Comparison of ENCODE assay signal across 17 cellular contexts in the genomic region with DNA sequence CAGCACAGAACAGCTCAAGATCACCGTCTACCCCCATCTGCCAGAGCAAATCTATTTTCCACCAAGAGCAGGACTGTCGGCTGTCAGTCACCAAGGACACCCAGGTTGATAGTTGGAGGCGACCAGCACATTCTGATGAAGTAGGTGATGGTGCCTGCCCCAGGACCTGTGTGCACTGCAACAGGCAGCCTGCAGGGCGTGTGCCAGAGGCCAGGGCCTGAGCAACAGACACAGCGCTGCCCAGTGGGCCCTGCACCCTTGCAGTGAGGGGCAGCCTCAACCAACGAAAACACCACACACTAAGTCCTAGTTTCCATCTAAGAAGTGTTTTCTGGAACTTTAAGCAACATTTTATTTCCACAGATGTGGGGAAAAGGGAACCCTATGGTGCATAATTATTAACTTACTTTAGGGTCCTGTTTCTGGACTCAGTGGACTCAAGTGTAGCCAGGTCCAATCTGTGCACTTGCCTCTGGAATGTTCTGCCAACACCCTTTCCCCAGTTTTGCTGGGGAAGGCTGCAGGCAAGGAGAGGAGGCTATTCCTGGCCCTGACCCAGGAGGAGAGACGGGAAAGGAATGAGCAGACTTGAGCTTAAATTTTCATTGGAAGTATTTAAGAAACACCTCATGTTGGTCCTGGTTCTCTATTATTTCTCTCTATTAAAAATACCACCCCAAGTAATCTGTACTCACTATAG.
A peak's percentile ranks its signal among the peaks of the same experiment; 100 is the strongest.
DNase-seq lines count a peak whose midpoint lies in the region; ATAC-seq and TF ChIP-seq lines count a peak whose summit lies in the region.
"Had no signal": no experiment of that assay in that cellular context is flagged by ENCODE, and none has a peak within 500 bp of the region (broad histone marks: within the 10 kb centered on the region; RNA-seq: fewer than 3 reads in every experiment).

No MANE protein-coding gene starts in this region.

- no peak overlapping the region for H3K4me3 Mint-ChIP-seq in neural progenitor cell
- H3K4me3 Mint-ChIP-seq: activated CD4-positive, alpha-beta T cell treated with anti-CD3 and anti-CD28 coated beads, Interleukin-2, amount 10 ng/mL, durations not matched to agents 24 days and 14 days; CD4-positive, alpha-beta T cell; endodermal cell; nephron progenitor cell had no signal

- peak overlapping the region; percentile 57 for H3K27ac Mint-ChIP-seq in neural progenitor cell
- H3K27ac Mint-ChIP-seq: activated CD4-positive, alpha-beta T cell treated with anti-CD3 and anti-CD28 coated beads, Interleukin-2, amount 10 ng/mL, durations not matched to agents 24 days and 14 days; CD4-positive, alpha-beta T cell; endodermal cell; nephron progenitor cell had no signal

- in situ Hi-C loops in Panc1 (cut with HindIII; ENCODE audit: low pct_unique_long_range_greater_than_20kb, low sequenced_read_pairs) = no loop called here

- ATAC-seq in Panc1 (peak; percentile 56), HG02938 (IDR thresholded peaks at IDR 0.05; ENCODE audit: unreplicated experiment) (no peak), HG02571 (IDR thresholded peaks at IDR 0.05; ENCODE audit: unreplicated experiment) (no peak)

- no peaks in the 10 kb centered on the region for H3K36me3 ChIP-seq in Panc1 (ENCODE audit: control insufficient read depth, insufficient read depth, low read length)
- H3K36me3 ChIP-seq in endocrine pancreas (ENCODE audit: control insufficient read depth, insufficient read depth, low read length) = no peaks in the 10 kb centered on the region
- H3K36me3 ChIP-seq in neural progenitor cell = no peaks in the 10 kb centered on the region
- H3K36me3 ChIP-seq: prostate gland, spleen had no signal

- CTCF ChIA-PET in Panc1 (lab: Charles Lee) = interaction anchor here (0.5 to 1.6 kb wide), 11 partner anchors 13 to 341 kb away, joined by 3 to 8 read pairs (median 3); a partner anchor contains a TSS

- H3K9ac ChIP-seq in endocrine pancreas (ENCODE audit: control insufficient read depth, insufficient read depth, low read length) (no peak overlapping the region), neural progenitor cell (no peak overlapping the region)

- H3K4me1 Mint-ChIP-seq in neural progenitor cell = peaks cover 23% of the 10 kb centered on the region
- H3K4me1 Mint-ChIP-seq: endodermal cell had no signal

- H3K79me2 ChIP-seq in neural progenitor cell (ENCODE audit: low read depth) = no peaks in the 10 kb centered on the region

- peaks cover 25% of the 10 kb centered on the region for H3K36me3 Mint-ChIP-seq in neural progenitor cell

- no peak overlapping the region for H3K4me2 ChIP-seq in neural progenitor cell

- H2AFZ ChIP-seq in neural progenitor cell (replicated peaks) = no peak overlapping the region

- BruUV-seq in Panc1 (replicated peaks; lab: Mats Ljungman, UMichigan) = no TSS peak

- H3K27me3 Mint-ChIP-seq in neural progenitor cell (ENCODE audit: insufficient read depth, low read depth) = peaks cover 5% of the 10 kb centered on the region

- POLR2A ChIA-PET in Panc1 (lab: Charles Lee) = no interaction called here

- TF ChIP-seq CTCF in Panc1 (IDR thresholded peaks at IDR 0.05) (no peak), neural progenitor cell (IDR thresholded peaks at IDR 0.05) (no peak)

- intact Hi-C loops in Panc1 (cut with micrococcal nuclease; ENCODE audit: unreplicated experiment) = no loop called here

- peaks cover 15% of the 10 kb centered on the region for H3K9me3 Mint-ChIP-seq in neural progenitor cell
- H3K9me3 Mint-ChIP-seq: activated CD4-positive, alpha-beta T cell treated with anti-CD3 and anti-CD28 coated beads, Interleukin-2, amount 10 ng/mL, durations not matched to agents 24 days and 14 days; CD4-positive, alpha-beta T cell had no signal

- H3K27me3 ChIP-seq in Panc1 (ENCODE audit: control insufficient read depth, insufficient read depth, low read length) (peaks cover 4% of the 10 kb centered on the region; the same call in 1 of the 2 replicates), endocrine pancreas (ENCODE audit: control insufficient read depth, insufficient read depth, low read length) (no peaks in the 10 kb centered on the region), neural progenitor cell (no peaks in the 10 kb centered on the region)

- H3K9me3 ChIP-seq in Panc1 (ENCODE audit: control insufficient read depth, insufficient read depth, low read depth, low read length) = no peaks in the 10 kb centered on the region
- H3K9me3 ChIP-seq in endocrine pancreas (ENCODE audit: control insufficient read depth, low read length) = no peaks in the 10 kb centered on the region
- H3K9me3 ChIP-seq in neural progenitor cell (ENCODE audit: low read depth) = no peaks in the 10 kb centered on the region
- H3K9me3 ChIP-seq: prostate gland had no signal

- H3K27ac ChIP-seq in Panc1 (ENCODE audit: low read length) (no peak overlapping the region), neural progenitor cell (no peak overlapping the region)
- H3K27ac ChIP-seq: prostate gland, spleen had no signal

- no peak overlapping the region; a peak in 1 of 4 replicates for H3K4me3 ChIP-seq in Panc1 (ENCODE audit: low read depth in 2 of 2, low read length in 2 of 2)
- peak overlapping the region; percentile 30 for H3K4me3 ChIP-seq in endocrine pancreas (ENCODE audit: control insufficient read depth, insufficient read depth, low read length)
- no peak overlapping the region for H3K4me3 ChIP-seq in neural progenitor cell
- H3K4me3 ChIP-seq: prostate gland had no signal

- DNase-seq in D341Med (ENCODE audit: low spot score) = peak; percentile 48
- DNase-seq in Panc1 (ENCODE audit: low read depth, low spot score) = no peak
- DNase-seq in neural progenitor cell (ENCODE audit: low spot score) = no peak
- DNase-seq in NCI-H1694 treated with DMSO at 0.1 percent for 48 hours (lab: John Stamatoyannopoulos, UW) = no peak
- no peak for DNase-seq in iPS-NIHi7 (ENCODE audit: extremely low spot score)
- DNase-seq: activated naive CD4-positive, alpha-beta T cell; islet precursor cell; NCI-H510A treated with DMSO at 0.1 percent for 48 hours; spleen had no signal

- H4K20me1 ChIP-seq in neural progenitor cell (ENCODE audit: low read depth) = peaks cover 4% of the 10 kb centered on the region

- H3K4me1 ChIP-seq in Panc1 (ENCODE audit: control insufficient read depth, insufficient read depth, low read length) (peaks cover 4% of the 10 kb centered on the region; the same call in 1 of the 2 replicates), endocrine pancreas (ENCODE audit: control insufficient read depth, insufficient read depth, low read length) (no peaks in the 10 kb centered on the region), neural progenitor cell (no peaks in the 10 kb centered on the region)
- H3K4me1 ChIP-seq: prostate gland had no signal

- H3F3A ChIP-seq in neural progenitor cell (ENCODE audit: low read depth) = no peaks in the 10 kb centered on the region
